14 cellular contexts compared by ENCODE assay signal in genomic region chr9:101274971-101275670, GRCh38.
DNase-seq lines count a peak whose midpoint lies in the region; ATAC-seq and TF ChIP-seq lines count a peak whose summit lies in the region.
"Had no signal": no experiment of that assay in that cellular context is flagged by ENCODE, and none has a peak within 500 bp of the region (broad histone marks: within the 10 kb centered on the region; RNA-seq: fewer than 3 reads in every experiment).

No MANE protein-coding gene starts in this region.

- peaks cover under 1% of the 10 kb centered on the region for H3K9me3 Mint-ChIP-seq in endodermal cell
- H3K9me3 Mint-ChIP-seq: CD4-positive, alpha-beta T cell; H9 had no signal

- 93 to 97% methylated on average over 6 to 8 of the region's 8 CpGs for whole genome bisulfite sequencing in endodermal cell (ENCODE audit: insufficient coverage in 1 of 2, insufficient read length in 1 of 2), 2 experiments

- no peak overlapping the region for H3K4me3 Mint-ChIP-seq in endodermal cell
- H3K4me3 Mint-ChIP-seq: CD4-positive, alpha-beta T cell; H9 had no signal

- no peak for TF ChIP-seq CTCF in endodermal cell (conservative IDR thresholded peaks at IDR 0.05)

- no peaks in the 10 kb centered on the region for H3K36me3 Mint-ChIP-seq in endodermal cell (ENCODE audit: low read depth)

- H3K27ac Mint-ChIP-seq in endodermal cell, result no peak overlapping the region
- H3K27ac Mint-ChIP-seq: CD4-positive, alpha-beta T cell had no signal

- H3K36me3 ChIP-seq in SJCRH30 (no peaks in the 10 kb centered on the region), endodermal cell (ENCODE audit: control insufficient read depth, insufficient read depth, low read length) (no peaks in the 10 kb centered on the region)

- H3K27me3 ChIP-seq in SJCRH30, result no peaks in the 10 kb centered on the region
- H3K27me3 ChIP-seq in endodermal cell (ENCODE audit: control insufficient read depth, insufficient read depth, low read length, poor library complexity, severe bottlenecking), result peaks cover 5% of the 10 kb centered on the region

- no peak for ATAC-seq in left cardiac atrium
- ATAC-seq: K562, PC-3 had no signal

- no peak overlapping the region for H3K4me3 ChIP-seq in SJCRH30
- no peak overlapping the region for H3K4me3 ChIP-seq in endodermal cell (ENCODE audit: low read length)
- H3K4me3 ChIP-seq: K562 had no signal

- intact Hi-C loops in left cardiac atrium (cut with DNase I), result no loop called here

- peaks cover 20% of the 10 kb centered on the region for H3K4me1 Mint-ChIP-seq in endodermal cell

- peaks cover 28% of the 10 kb centered on the region for H3K4me1 ChIP-seq in SJCRH30
- peaks cover 11% of the 10 kb centered on the region for H3K4me1 ChIP-seq in endodermal cell (ENCODE audit: control insufficient read depth, insufficient read depth, low read length)

- H3K9ac ChIP-seq in endodermal cell (ENCODE audit: extremely low read depth, low read length, poor library complexity, severe bottlenecking), result no peak overlapping the region

- no peaks in the 10 kb centered on the region for H3K27me3 Mint-ChIP-seq in endodermal cell (ENCODE audit: insufficient read depth)

- no peaks in the 10 kb centered on the region for H3K9me3 ChIP-seq in SJCRH30 (replicated peaks)
- no peaks in the 10 kb centered on the region for H3K9me3 ChIP-seq in endodermal cell (ENCODE audit: control insufficient read depth, low read length)

- H3K27ac ChIP-seq in SJCRH30 (peak overlapping the region; percentile 79), endodermal cell (ENCODE audit: low read depth, low read length) (peak overlapping the region; percentile 33), temporal lobe (ENCODE audit: low read depth, low read length) (peak overlapping the region; percentile 76)
- H3K27ac ChIP-seq: RWPE1 had no signal

- DNase-seq in D341Med (ENCODE audit: low spot score) (peak; percentile 31), SJCRH30 (peak; percentile 60 to 85), endodermal cell (no peak), NCI-H510A (lab: John Stamatoyannopoulos, UW) (no peak), left cardiac atrium (no peak)
- DNase-seq in stimulated activated CD4-positive, alpha-beta T cell treated with anti-CD3 and anti-CD28 coated beads, Interleukin-2, amount 100 ng/mL, for 24 hours, result no peak
- DNase-seq: CD4-positive, alpha-beta T cell; H9; NCI-H1417; NCI-H1930; PC-3 had no signal

Comparison
In these comparisons a context has a peak if more than half of its experiments do, and no peak if none do; other contexts are left out.
1. DNase-seq: peak in D341Med (single experiment) and SJCRH30 (2 of 2); none in endodermal cell (single experiment), stimulated activated CD4-positive, alpha-beta T cell treated with anti-CD3 and anti-CD28 coated beads, Interleukin-2, amount 100 ng/mL, for 24 hours (0 of 2), NCI-H510A (single experiment) and left cardiac atrium (single experiment).
2. Peak in every context shown above with its lines, with median percentiles within 50 percentile points of each other: H3K27ac ChIP-seq.